In genomic region chr19:4375164-4375619, GRCh38 we compare ENCODE assay signal across 9 cellular contexts. TPM values are rescaled to one million over a fixed set of nuclear protein-coding genes. Genes with fewer than 3 reads are reported as not detected.
A peak's percentile ranks its signal among the peaks of the same experiment; 100 is the strongest.
DNase-seq lines count a peak whose midpoint lies in the region; ATAC-seq and TF ChIP-seq lines count a peak whose summit lies in the region.
"Had no signal": no experiment of that assay in that cellular context is flagged by ENCODE, and none has a peak within 500 bp of the region (broad histone marks: within the 10 kb centered on the region; RNA-seq: fewer than 3 reads in every experiment).

No MANE protein-coding gene starts in this region.

- H3K27ac ChIP-seq in adrenal gland, result peak overlapping the region; percentile 79 to 96 (median 88)
- H3K27ac ChIP-seq in tibial nerve, result peak overlapping the region; percentile 80 to 100 (median 89)
- H3K27ac ChIP-seq: KMS-11 had no signal

- no peak for TF ChIP-seq EP300 in tibial nerve (IDR thresholded peaks at IDR 0.05)

- WGBS in adrenal gland, 4 donors, result 38 to 72% (median 50%) methylated on average over 3 to 8 of the region's 8 CpGs
- WGBS in tibial nerve, 2 donors, result 10 to 64% methylated on average over 2 to 7 of the region's 8 CpGs

- H3K4me1 ChIP-seq in adrenal gland (replicated peaks in 1 of 2) (peaks cover 96 to 100% of the 10 kb centered on the region in 2 donors), tibial nerve (peaks cover 11 to 100% (median 86%) of the 10 kb centered on the region in 4 donors)

- no peaks in the 10 kb centered on the region for H3K36me3 ChIP-seq in adrenal gland (replicated peaks in 1 of 2)
- H3K36me3 ChIP-seq in tibial nerve, result no peaks in the 10 kb centered on the region

- H3K27me3 ChIP-seq in adrenal gland (no peaks in the 10 kb centered on the region), tibial nerve (no peaks in the 10 kb centered on the region)

- DNase-seq in SIG-M5 treated with dmso at 0.1 percent for 504 hours (lab: John Stamatoyannopoulos, UW; ENCODE audit: unreplicated experiment) (peak; percentile 48), SIG-M5 (lab: John Stamatoyannopoulos, UW) (no peak), adrenal gland (peak in 6 of 7 donors; percentile 42 to 81 (median 60)), left lobe of liver (ENCODE audit: low spot score) (peak; percentile 55), tibial nerve (ENCODE audit: low spot score in 2 of 2) (no peak), epidermal melanocyte (ENCODE audit: insufficient read length, low spot score) (no peak)

- ATAC-seq in left lobe of liver, result no peak
- no peak for ATAC-seq in GM21515 (IDR thresholded peaks at IDR 0.05; ENCODE audit: unreplicated experiment)
- no peak for ATAC-seq in HG02970 (IDR thresholded peaks at IDR 0.05; ENCODE audit: low FRiP score, unreplicated experiment)

- no peak for TF ChIP-seq CTCF in adrenal gland (IDR thresholded peaks at IDR 0.05)
- TF ChIP-seq CTCF in tibial nerve (IDR thresholded peaks at IDR 0.05), result no peak

- intact Hi-C loops in adrenal gland (cut with DNase I), result no loop called here

- TF ChIP-seq POLR2A in adrenal gland (IDR thresholded peaks at IDR 0.05) (no peak), tibial nerve (IDR thresholded peaks at IDR 0.05) (no peak)

- no peaks in the 10 kb centered on the region for H3K9me3 ChIP-seq in adrenal gland (replicated peaks in 1 of 3)
- H3K9me3 ChIP-seq in tibial nerve, result no peaks in the 10 kb centered on the region

- H3K4me3 ChIP-seq in adrenal gland (no peak overlapping the region), tibial nerve (no peak overlapping the region)

RNA-seq across cellular contexts. Expression of gene SH3GL1, which starts 25.2 kb away (rescaled TPM):
- total RNA-seq in adrenal gland, result 100 to 1,000 TPM in 1 of 8 donors, 10 to 100 TPM in 7; 69.9 to 112 (median 87.4) TPM
- 100 to 1,000 TPM in 1 of 3 donors, 10 to 100 TPM in 2; 20.9 to 104 (median 96.4) TPM for polyA plus RNA-seq in adrenal gland
- total RNA-seq in left lobe of liver, result 30.2 TPM
- 10 to 100 TPM; 35.0 to 64.8 (median 52.9) TPM for total RNA-seq in tibial nerve

RNA-seq across cellular contexts. Expression of gene CHAF1A, which starts 27.2 kb away (rescaled TPM):
- 10 to 100 TPM in 2 of 8 donors, 1 to 10 TPM in 6; 3.4 to 14.6 (median 8.7) TPM for total RNA-seq in adrenal gland
- 1 to 10 TPM; 4.0 to 8.2 (median 7.3) TPM for polyA plus RNA-seq in adrenal gland
- total RNA-seq in left lobe of liver, result 3.3 TPM
- 10 to 100 TPM in 1 of 4 donors, 1 to 10 TPM in 3; 4.9 to 18.6 (median 8.1) TPM for total RNA-seq in tibial nerve

RNA-seq across cellular contexts. Expression of gene MPND, which starts 31.8 kb away (rescaled TPM):
- total RNA-seq in adrenal gland (10 to 100 TPM in 6 of 8 donors, 1 to 10 TPM in 2; 8.6 to 37.5 (median 16.1) TPM), left lobe of liver (24.2 TPM), tibial nerve (10 to 100 TPM in 1 of 4 donors, 1 to 10 TPM in 3; 2.2 to 13.2 (median 6.6) TPM)
- polyA plus RNA-seq in adrenal gland, result 10 to 100 TPM in 2 of 3 donors, 1 to 10 TPM in 1; 7.0 to 52.3 (median 38.5) TPM

RNA-seq across cellular contexts. Expression of gene STAP2, which starts 36.6 kb away (rescaled TPM):
- total RNA-seq in adrenal gland (100 to 1,000 TPM in 1 of 8 donors, 10 to 100 TPM in 6, 1 to 10 TPM in 1; 8.5 to 106 (median 36.5) TPM), left lobe of liver (31.8 TPM), tibial nerve (1 to 10 TPM in 3 of 4 donors, not detected in 1; 3.1 to 6.0 (median 4.8) TPM)
- 10 to 100 TPM in 2 of 3 donors, 1 to 10 TPM in 1; 6.7 to 63.1 (median 39.8) TPM for polyA plus RNA-seq in adrenal gland

Comparison
In these comparisons a context has a peak if more than half of its experiments do, and no peak if none do; other contexts are left out.
1. DNase-seq: peak in SIG-M5 treated with dmso at 0.1 percent for 504 hours (single experiment), adrenal gland (6 of 7) and left lobe of liver (single experiment); none in SIG-M5 (single experiment), tibial nerve (0 of 2) and epidermal melanocyte (single experiment).